In the genomic region with DNA sequence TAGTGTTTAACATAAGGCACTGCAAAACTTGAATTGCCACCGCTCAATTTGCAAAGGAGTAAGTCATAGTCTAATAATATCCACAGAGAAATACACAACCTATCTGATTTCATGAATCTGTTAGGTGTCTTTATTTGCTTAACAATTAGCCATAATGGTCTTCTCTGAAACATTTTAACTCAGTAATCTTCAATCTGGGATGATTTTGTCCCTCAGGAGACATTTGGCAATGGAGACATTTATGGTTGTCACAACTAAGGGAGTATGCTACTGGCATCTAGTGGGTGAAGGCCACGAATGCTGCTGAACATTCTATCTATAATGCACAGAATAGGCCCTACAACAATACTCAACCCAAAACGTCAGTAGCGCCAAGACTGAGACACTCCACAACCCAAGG, we compare ENCODE assay signal across 11 cellular contexts. TPM values are rescaled to one million over a fixed set of nuclear protein-coding genes. Genes with fewer than 3 reads are reported as not detected.
DNase-seq lines count a peak whose midpoint lies in the region; TF ChIP-seq lines count a peak whose summit lies in the region.
"Had no signal": no experiment of that assay in that cellular context is flagged by ENCODE, and none has a peak within 500 bp of the region (broad histone marks: within the 10 kb centered on the region; RNA-seq: fewer than 3 reads in every experiment).

No MANE protein-coding gene starts in this region.

- H3K27me3 ChIP-seq in osteoblast (ENCODE audit: insufficient read depth, low read length), result no peaks in the 10 kb centered on the region
- H3K27me3 ChIP-seq: SJCRH30 had no signal

- no peak overlapping the region for H3K27ac ChIP-seq in osteoblast (ENCODE audit: low read depth, low read length)
- H3K27ac ChIP-seq: SJCRH30, thoracic aorta had no signal

- DNase-seq in NCI-H1417 (lab: John Stamatoyannopoulos, UW) (peak; percentile 0 to 34 (median 2)), NCI-H1417 treated with DMSO at 0.1 percent for 48 hours (lab: John Stamatoyannopoulos, UW) (no peak), NCI-H1105 treated with DMSO at 0.1 percent for 48 hours (lab: John Stamatoyannopoulos, UW) (peak; percentile 30), cerebellar cortex (ENCODE audit: low spot score) (peak; percentile 22), osteoblast (ENCODE audit: insufficient read length, low spot score, missing footprints) (no peak), GOT3 (lab: John Stamatoyannopoulos, UW) (no peak), SKM-1 treated with dmso at 0.1 percent for 144 hours (lab: John Stamatoyannopoulos, UW; ENCODE audit: unreplicated experiment) (no peak), NCI-H2227 (lab: John Stamatoyannopoulos, UW; ENCODE audit: unreplicated experiment) (no peak)
- DNase-seq: SJCRH30 had no signal

- H4K20me1 ChIP-seq in osteoblast (ENCODE audit: insufficient read depth, low read length), result peaks cover 48% of the 10 kb centered on the region

- H3K36me3 ChIP-seq in osteoblast (ENCODE audit: insufficient read depth, low read length), result no peaks in the 10 kb centered on the region
- H3K36me3 ChIP-seq: thoracic aorta had no signal

- peaks cover 4% of the 10 kb centered on the region for H3K4me1 ChIP-seq in osteoblast (ENCODE audit: insufficient read depth, low read length)
- H3K4me1 ChIP-seq: SJCRH30 had no signal

- H2AFZ ChIP-seq in osteoblast (ENCODE audit: low read length), result no peak overlapping the region

- H3K4me2 ChIP-seq in osteoblast (ENCODE audit: insufficient read depth, low read length), result no peak overlapping the region

- no peaks in the 10 kb centered on the region for H3K9me3 ChIP-seq in osteoblast (ENCODE audit: low read depth, low read length)
- H3K9me3 ChIP-seq: SJCRH30, thoracic aorta had no signal

- H3K79me2 ChIP-seq in osteoblast (ENCODE audit: insufficient read depth, low read length), result peaks cover 89% of the 10 kb centered on the region

- no peak overlapping the region for H3K4me3 ChIP-seq in osteoblast (ENCODE audit: insufficient read depth, low read length)
- H3K4me3 ChIP-seq: lung, SJCRH30, thoracic aorta had no signal

- peak; percentile 29 for TF ChIP-seq CTCF in osteoblast (IDR thresholded peaks at IDR 0.05; ENCODE audit: extremely low read depth, low read depth, low read length)

RNA-seq across cellular contexts. Expression of a gene that starts 4.3 kb away (rescaled TPM):
- total RNA-seq in osteoblast, result 36.2 and 37.7 TPM in 2 replicates

Comparison
In these comparisons a context has a peak if more than half of its experiments do, and no peak if none do; other contexts are left out.
1. DNase-seq: peak in NCI-H1417 (3 of 3), NCI-H1105 treated with DMSO at 0.1 percent for 48 hours (single experiment) and cerebellar cortex (single experiment); none in NCI-H1417 treated with DMSO at 0.1 percent for 48 hours (single experiment), osteoblast (single experiment), GOT3 (single experiment), SKM-1 treated with dmso at 0.1 percent for 144 hours (single experiment) and NCI-H2227 (single experiment).